ENCODE assay signal across 1 cellular context in the genomic region with DNA sequence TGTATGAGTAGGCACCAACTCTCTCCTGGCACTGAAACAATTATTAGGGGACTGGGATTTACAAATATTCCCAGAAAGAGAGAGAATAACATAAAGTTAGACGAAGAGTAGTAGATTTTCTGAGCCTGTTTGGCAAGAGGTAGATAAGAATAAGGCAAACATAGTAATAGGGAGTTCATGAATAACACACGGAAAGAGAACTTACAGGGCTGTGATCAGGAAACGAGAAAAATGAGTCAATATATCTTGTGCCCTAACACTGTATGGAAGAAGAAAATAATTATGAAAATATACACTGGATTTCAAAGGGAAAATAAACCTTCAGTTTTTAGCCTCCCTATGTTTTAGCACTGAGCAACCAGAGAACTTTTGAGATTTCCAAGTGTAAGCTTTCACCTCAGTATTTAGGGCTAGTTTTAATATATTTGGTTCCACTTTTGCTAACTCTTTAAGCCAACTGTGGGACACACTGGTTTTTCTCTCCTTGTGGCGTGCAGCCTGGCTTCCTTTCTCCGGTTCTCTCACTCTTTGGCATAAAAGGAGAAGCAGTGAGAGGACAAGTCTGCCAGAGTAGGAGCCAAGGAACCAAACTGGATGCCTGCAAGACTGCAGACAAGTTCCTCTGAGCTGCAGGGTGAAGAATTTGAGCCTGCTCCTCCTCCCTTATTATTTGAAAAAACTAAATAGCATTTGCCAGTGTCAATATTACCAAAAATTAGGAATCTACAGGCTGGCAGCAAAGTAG.
TF ChIP-seq lines count a peak whose summit lies in the region.

No MANE protein-coding gene starts in this region.

TF ChIP-seq in WTC11, 78 proteins besides CTCF, POLR2A, EP300 and RAD21 (continued from another document):
- TF ChIP-seq IRF1 (CRISPR knock-in tag; IDR thresholded peaks at IDR 0.05), result no peak
- no peak for TF ChIP-seq JUN (CRISPR knock-in tag; IDR thresholded peaks at IDR 0.05)
